In the genomic region with DNA sequence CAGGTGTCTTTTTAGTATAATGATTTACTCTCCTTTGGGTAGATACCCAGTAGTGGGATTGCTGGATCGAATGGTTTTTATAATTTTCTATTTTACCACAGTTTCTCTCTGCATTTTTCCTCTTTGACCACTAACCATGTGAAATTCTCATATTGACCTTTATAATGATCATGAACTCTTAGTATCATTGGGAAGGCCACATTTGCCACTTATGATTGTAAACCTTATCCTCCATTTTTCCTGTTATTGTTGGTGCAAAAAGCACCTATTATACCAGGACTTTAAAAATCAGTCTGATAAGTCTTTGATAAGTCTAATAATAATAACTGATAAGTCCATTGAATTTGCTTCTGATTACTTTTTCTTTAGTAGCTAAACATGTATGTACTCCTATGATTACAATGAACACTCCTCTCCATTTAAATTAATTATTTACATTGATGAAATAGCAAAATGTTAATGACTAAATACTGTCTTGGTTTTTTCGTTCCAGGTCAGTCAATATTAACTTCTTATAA, we compare ENCODE assay signal across 9 cellular contexts. TPM values are rescaled to one million over a fixed set of nuclear protein-coding genes. Genes with fewer than 3 reads are reported as not detected.
DNase-seq lines count a peak whose midpoint lies in the region; ATAC-seq and TF ChIP-seq lines count a peak whose summit lies in the region.
"Had no signal": no experiment of that assay in that cellular context is flagged by ENCODE, and none has a peak within 500 bp of the region (broad histone marks: within the 10 kb centered on the region; RNA-seq: fewer than 3 reads in every experiment).

No MANE protein-coding gene starts in this region.

- H3K9me3 ChIP-seq in breast epithelium (no peaks in the 10 kb centered on the region), right lobe of liver (no peaks in the 10 kb centered on the region)

- H3K9me3 Mint-ChIP-seq in MCF 10A (ENCODE audit: unreplicated experiment), result no peaks in the 10 kb centered on the region
- H3K9me3 Mint-ChIP-seq in type B pancreatic cell, result no peaks in the 10 kb centered on the region

- no TSS peak for BruUV-seq in MCF 10A (replicated peaks; lab: Mats Ljungman, UMichigan)

- CTCF ChIA-PET in MCF 10A (lab: Yijun Ruan, JAX), result interaction anchor here (0.6 kb wide), 1 partner anchor 13 kb away, joined by 3 read pairs; no protein-coding TSS in a partner anchor

- WGBS in right lobe of liver (ENCODE audit: insufficient coverage, low coverage, low lambda C conversion rate, missing lambda C conversion rate), result 23% methylated on average over 2 of the region's 2 CpGs

- POLR2A ChIA-PET in MCF 10A (lab: Yijun Ruan, JAX), result interaction anchor here (0.7 to 1.5 kb wide), 12 partner anchors 10 to 76 kb away, joined by 3 to 78 read pairs (median 5); a partner anchor contains a TSS

- H3K4me3 Mint-ChIP-seq in MCF 10A (ENCODE audit: unreplicated experiment) (peak overlapping the region; percentile 98), type B pancreatic cell (peak overlapping the region; percentile 20)

- H3K4me3 ChIP-seq in breast epithelium (no peak overlapping the region), right lobe of liver (no peak overlapping the region)

- H3K36me3 Mint-ChIP-seq in MCF 10A (ENCODE audit: insufficient read depth, unreplicated experiment), result peaks cover 100% of the 10 kb centered on the region
- H3K36me3 Mint-ChIP-seq in type B pancreatic cell, result peaks cover 26% of the 10 kb centered on the region

- ATAC-seq in right lobe of liver (no peak), HG02759 (IDR thresholded peaks at IDR 0.05; ENCODE audit: unreplicated experiment) (no peak), GM18502 (IDR thresholded peaks at IDR 0.05; ENCODE audit: poor library complexity, unreplicated experiment) (no peak)

- TF ChIP-seq CTCF in MCF 10A (IDR thresholded peaks at IDR 0.05; ENCODE audit: unreplicated experiment), result no peak
- no peak for TF ChIP-seq CTCF in breast epithelium (IDR thresholded peaks at IDR 0.05)
- no peak for TF ChIP-seq CTCF in right lobe of liver (IDR thresholded peaks at IDR 0.05)
- no peak for TF ChIP-seq CTCF in type B pancreatic cell (conservative IDR thresholded peaks at IDR 0.05)

- H3K27ac Mint-ChIP-seq in MCF 10A (ENCODE audit: low read depth, unreplicated experiment) (peak overlapping the region; percentile 90), type B pancreatic cell (peak overlapping the region; percentile 77)

- DNase-seq in MCF 10A (ENCODE audit: unreplicated experiment) (no peak), breast epithelium (ENCODE audit: low spot score in 2 of 2) (no peak), astrocyte of the hippocampus (ENCODE audit: low read depth, low spot score) (peak; percentile 13), right lobe of liver (no peak), type B pancreatic cell (ENCODE audit: extremely low spot score, unreplicated experiment) (no peak), NCI-H2107 (lab: John Stamatoyannopoulos, UW) (no peak)
- DNase-seq: activated CD4-positive, alpha-beta T cell treated with anti-CD3 and anti-CD28 coated beads, Interleukin-2, amount 50 U/mL, for 1 hour had no signal

- no peak for TF ChIP-seq POLR2A in breast epithelium (IDR thresholded peaks at IDR 0.05)
- TF ChIP-seq POLR2A in right lobe of liver (IDR thresholded peaks at IDR 0.05), result no peak

- no peaks in the 10 kb centered on the region for H3K27me3 Mint-ChIP-seq in MCF 10A (ENCODE audit: insufficient read depth, unreplicated experiment)
- H3K27me3 Mint-ChIP-seq in type B pancreatic cell, result peaks cover 6% of the 10 kb centered on the region

- H3K4me1 Mint-ChIP-seq in MCF 10A (ENCODE audit: insufficient read depth, unreplicated experiment), result peaks cover 71% of the 10 kb centered on the region
- H3K4me1 Mint-ChIP-seq in type B pancreatic cell (ENCODE audit: unreplicated experiment), result peaks cover 43% of the 10 kb centered on the region

- intact Hi-C loops in MCF 10A (cut with micrococcal nuclease) (no loop called here), breast epithelium (cut with DNase I; ENCODE audit: low total_unique reads) (no loop called here), right lobe of liver (cut with DNase I) (no loop called here)

- H3K27ac ChIP-seq in breast epithelium (peak overlapping the region in 1 of 2 donors; percentile 31), right lobe of liver (peak overlapping the region; percentile 29 to 100 (median 71))

- H3K36me3 ChIP-seq in breast epithelium (no peaks in the 10 kb centered on the region), right lobe of liver (peaks cover 0 to 25% (median 11%) of the 10 kb centered on the region in 4 donors)

- H3K4me1 ChIP-seq in breast epithelium (peaks cover 0 to 4% of the 10 kb centered on the region in 2 donors), right lobe of liver (peaks cover 0 to 26% (median 11%) of the 10 kb centered on the region in 4 donors)

- H3K27me3 ChIP-seq in breast epithelium (no peaks in the 10 kb centered on the region), right lobe of liver (no peaks in the 10 kb centered on the region)

RNA-seq across cellular contexts. Expression of a gene that starts 9.6 kb away (rescaled TPM):
- 1,026 and 1,292 TPM in 2 replicates for total RNA-seq in MCF 10A (2022)
- 100 to 1,000 TPM; 323 to 391 (median 351) TPM for total RNA-seq in breast epithelium
- 1,000 to 10,000 TPM in 2 of 6 experiments, 100 to 1,000 TPM in 4; 202 to 1,225 (median 767) TPM for total RNA-seq in right lobe of liver
- total RNA-seq in type B pancreatic cell (ENCODE audit: low replicate concordance), result 229 and 395 TPM in 2 replicates

RNA-seq across cellular contexts. Expression of a gene that starts 45.8 kb away (rescaled TPM):
- total RNA-seq in MCF 10A (2022), result 18.9 and 21.7 TPM in 2 replicates
- 10 to 100 TPM; 22.9 to 57.0 (median 49.0) TPM for total RNA-seq in breast epithelium
- total RNA-seq in right lobe of liver, result 10 to 100 TPM in 4 of 6 experiments, 1 to 10 TPM in 2; 7.7 to 17.1 (median 14.3) TPM
- total RNA-seq in type B pancreatic cell (ENCODE audit: low replicate concordance), result 35.0 and 41.8 TPM in 2 replicates

RNA-seq across cellular contexts. Expression of a gene that starts 49.7 kb away (rescaled TPM):
- 3.9 and 4.9 TPM in 2 replicates for total RNA-seq in MCF 10A (2022)
- 1 to 10 TPM; 5.4 to 9.1 (median 6.6) TPM for total RNA-seq in breast epithelium
- total RNA-seq in right lobe of liver, result 10 to 100 TPM in 4 of 6 experiments, 1 to 10 TPM in 2; 7.5 to 17.5 (median 12.1) TPM
- total RNA-seq in type B pancreatic cell (ENCODE audit: low replicate concordance), result 1.9 and 5.6 TPM in 2 replicates
